8 cellular contexts compared by ENCODE assay signal in the genomic region with DNA sequence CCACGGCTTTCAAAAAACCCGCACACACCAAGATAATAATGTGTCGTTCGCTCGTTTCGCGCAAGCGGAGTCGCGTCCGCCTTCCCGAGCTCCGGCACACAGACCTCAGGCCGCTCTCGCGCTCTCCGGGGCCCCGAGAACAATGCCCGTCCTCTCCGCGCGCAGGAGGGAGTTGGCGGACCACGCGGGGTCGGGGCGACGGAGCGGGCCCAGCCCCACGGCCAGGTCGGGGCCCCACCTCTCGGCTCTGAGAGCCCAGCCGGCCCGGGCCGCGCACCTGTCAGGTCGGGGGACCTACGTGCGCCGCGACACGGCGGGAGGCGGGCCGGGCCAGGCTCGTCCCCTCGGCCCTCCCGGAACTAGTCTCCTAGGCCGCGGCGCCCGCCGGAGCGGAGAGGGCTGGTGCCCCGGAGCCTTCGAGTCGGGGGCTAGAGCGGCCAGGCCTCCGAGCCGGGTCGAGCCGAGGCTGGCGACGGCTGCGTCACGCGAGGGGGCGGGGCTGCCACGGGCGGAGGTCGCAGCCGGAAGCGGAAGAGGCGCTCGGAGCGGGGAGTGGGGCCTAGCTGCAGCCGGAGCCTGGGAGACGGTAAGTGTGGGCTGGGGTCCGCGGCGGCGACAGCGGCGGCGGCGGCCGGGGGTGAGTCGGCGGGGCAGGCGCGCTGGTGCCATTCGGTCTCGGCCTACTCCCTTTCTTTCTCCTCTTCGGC. TPM values are rescaled to one million over a fixed set of nuclear protein-coding genes. Genes with fewer than 3 reads are reported as not detected.
DNase-seq lines count a peak whose midpoint lies in the region; ATAC-seq and TF ChIP-seq lines count a peak whose summit lies in the region.

A gene (plus strand): TSS at position 524 of the 707 bp plus-strand sequence. CDS start 3,361 bp downstream, outside the sequence.

- peak; percentile 81 for ATAC-seq in GM21529 (IDR thresholded peaks at IDR 0.05; ENCODE audit: unreplicated experiment)

- peak; percentile 57 for DNase-seq in DMS 273 treated with DMSO at 0.1 percent for 48 hours (lab: John Stamatoyannopoulos, UW)
- peak; percentile 47 for DNase-seq in OCI-M2 (lab: John Stamatoyannopoulos, UW; ENCODE audit: unreplicated experiment)
- DNase-seq in activated T-cell treated with anti-CD3 and anti-CD28 coated beads for 4 hours = peak; percentile 93
- DNase-seq in epithelial cell of prostate (ENCODE audit: low read depth, low spot score) = peak; percentile 50
- peak; percentile 96 for DNase-seq in mucosa of gallbladder (ENCODE audit: low spot score)
- peak; percentile 91 to 92 for DNase-seq in stimulated activated CD8-positive, alpha-beta memory T cell treated with anti-CD3 and anti-CD28 coated beads, Interleukin-4, amount 100 ng/mL, for 4 hours (ENCODE audit: low read depth in 2 of 2, low spot score in 1 of 2)

- H3K27ac ChIP-seq in epithelial cell of prostate = peak within 1 kb of the TSS; percentile 88

- peak; percentile 43; the same call in 1 of the 2 replicates for TF ChIP-seq EP300 in Ishikawa (IDR thresholded peaks at IDR 0.05; ENCODE audit: borderline replicate concordance)

- no peak; the same call in 1 of the 2 replicates for TF ChIP-seq RAD21 in Ishikawa (IDR thresholded peaks at IDR 0.05; ENCODE audit: low read depth)

TF ChIP-seq in Ishikawa, 13 proteins besides CTCF, POLR2A, EP300 and RAD21:
- no peak; the same call in 1 of the 2 replicates for TF ChIP-seq CEBPB (IDR thresholded peaks at IDR 0.05)
- TF ChIP-seq TCF12 (IDR thresholded peaks at IDR 0.05; ENCODE audit: low read depth) = peak; percentile 77
- TF ChIP-seq, protein P1, sequence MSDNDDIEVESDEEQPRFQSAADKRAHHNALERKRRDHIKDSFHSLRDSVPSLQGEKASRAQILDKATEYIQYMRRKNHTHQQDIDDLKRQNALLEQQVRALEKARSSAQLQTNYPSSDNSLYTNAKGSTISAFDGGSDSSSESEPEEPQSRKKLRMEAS (IDR thresholded peaks at IDR 0.05) = peak; percentile 54
- TF ChIP-seq, protein P2, sequence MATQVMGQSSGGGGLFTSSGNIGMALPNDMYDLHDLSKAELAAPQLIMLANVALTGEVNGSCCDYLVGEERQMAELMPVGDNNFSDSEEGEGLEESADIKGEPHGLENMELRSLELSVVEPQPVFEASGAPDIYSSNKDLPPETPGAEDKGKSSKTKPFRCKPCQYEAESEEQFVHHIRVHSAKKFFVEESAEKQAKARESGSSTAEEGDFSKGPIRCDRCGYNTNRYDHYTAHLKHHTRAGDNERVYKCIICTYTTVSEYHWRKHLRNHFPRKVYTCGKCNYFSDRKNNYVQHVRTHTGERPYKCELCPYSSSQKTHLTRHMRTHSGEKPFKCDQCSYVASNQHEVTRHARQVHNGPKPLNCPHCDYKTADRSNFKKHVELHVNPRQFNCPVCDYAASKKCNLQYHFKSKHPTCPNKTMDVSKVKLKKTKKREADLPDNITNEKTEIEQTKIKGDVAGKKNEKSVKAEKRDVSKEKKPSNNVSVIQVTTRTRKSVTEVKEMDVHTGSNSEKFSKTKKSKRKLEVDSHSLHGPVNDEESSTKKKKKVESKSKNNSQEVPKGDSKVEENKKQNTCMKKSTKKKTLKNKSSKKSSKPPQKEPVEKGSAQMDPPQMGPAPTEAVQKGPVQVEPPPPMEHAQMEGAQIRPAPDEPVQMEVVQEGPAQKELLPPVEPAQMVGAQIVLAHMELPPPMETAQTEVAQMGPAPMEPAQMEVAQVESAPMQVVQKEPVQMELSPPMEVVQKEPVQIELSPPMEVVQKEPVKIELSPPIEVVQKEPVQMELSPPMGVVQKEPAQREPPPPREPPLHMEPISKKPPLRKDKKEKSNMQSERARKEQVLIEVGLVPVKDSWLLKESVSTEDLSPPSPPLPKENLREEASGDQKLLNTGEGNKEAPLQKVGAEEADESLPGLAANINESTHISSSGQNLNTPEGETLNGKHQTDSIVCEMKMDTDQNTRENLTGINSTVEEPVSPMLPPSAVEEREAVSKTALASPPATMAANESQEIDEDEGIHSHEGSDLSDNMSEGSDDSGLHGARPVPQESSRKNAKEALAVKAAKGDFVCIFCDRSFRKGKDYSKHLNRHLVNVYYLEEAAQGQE (IDR thresholded peaks at IDR 0.05; ENCODE audit: low read depth) = no peak
- TF ChIP-seq CREB1 (IDR thresholded peaks at IDR 0.05; ENCODE audit: low read depth) = peak; percentile 73
- TF ChIP-seq YY1 (IDR thresholded peaks at IDR 0.05; ENCODE audit: low read depth) = peak; percentile 35; the same call in 1 of the 2 replicates
- TF ChIP-seq EGR1 (IDR thresholded peaks at IDR 0.05) = 0 out of 2 replicates have a peak, but pooled peaks have one; percentile 19
- no peak for TF ChIP-seq FOXM1 (IDR thresholded peaks at IDR 0.05; ENCODE audit: borderline replicate concordance, low read depth)
- no peak for TF ChIP-seq TEAD4 (IDR thresholded peaks at IDR 0.05)
- peak; percentile 79 for TF ChIP-seq TAF1 (IDR thresholded peaks at IDR 0.05; ENCODE audit: low read depth)
- TF ChIP-seq NFIC (IDR thresholded peaks at IDR 0.05) = peak; percentile 38; the same call in 1 of the 2 replicates
- TF ChIP-seq, protein P3, sequence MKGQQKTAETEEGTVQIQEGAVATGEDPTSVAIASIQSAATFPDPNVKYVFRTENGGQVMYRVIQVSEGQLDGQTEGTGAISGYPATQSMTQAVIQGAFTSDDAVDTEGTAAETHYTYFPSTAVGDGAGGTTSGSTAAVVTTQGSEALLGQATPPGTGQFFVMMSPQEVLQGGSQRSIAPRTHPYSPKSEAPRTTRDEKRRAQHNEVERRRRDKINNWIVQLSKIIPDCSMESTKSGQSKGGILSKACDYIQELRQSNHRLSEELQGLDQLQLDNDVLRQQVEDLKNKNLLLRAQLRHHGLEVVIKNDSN (IDR thresholded peaks at IDR 0.05) = peak; percentile 54
- no peak for TF ChIP-seq ZBTB7A (IDR thresholded peaks at IDR 0.05; ENCODE audit: low read depth)

RNA-seq across cellular contexts. Expression of the gene that starts here (rescaled TPM):
- total RNA-seq in mucosa of gallbladder = 95.0 TPM

Comparison
In these comparisons a context has a peak if more than half of its experiments do, and no peak if none do; other contexts are left out.
1. Peak in every context shown above with its lines: DNase-seq, ATAC-seq and H3K27ac ChIP-seq.